In genomic region chr6:88105741-88106340, GRCh38 we compare ENCODE assay signal across 18 cellular contexts. TPM values are rescaled to one million over a fixed set of nuclear protein-coding genes. Genes with fewer than 3 reads are reported as not detected.
DNase-seq lines count a peak whose midpoint lies in the region; ATAC-seq, FAIRE-seq and TF ChIP-seq lines count a peak whose summit lies in the region.
"Had no signal": no experiment of that assay in that cellular context is flagged by ENCODE, and none has a peak within 500 bp of the region (broad histone marks: within the 10 kb centered on the region; RNA-seq: fewer than 3 reads in every experiment).

No MANE protein-coding gene starts in this region.

- no peaks in the 10 kb centered on the region for H3K36me3 ChIP-seq in K562 (ENCODE audit: control insufficient read depth, insufficient read depth, low read length)
- no peaks in the 10 kb centered on the region for H3K36me3 ChIP-seq in lower lobe of right lung
- H3K36me3 ChIP-seq: BE2C, MG63 had no signal

- H3K4me3 ChIP-seq in A549 = no peak overlapping the region
- H3K4me3 ChIP-seq in K562 = no peak overlapping the region
- H3K4me3 ChIP-seq in lower lobe of right lung = no peak overlapping the region
- H3K4me3 ChIP-seq: MG63 had no signal

- DNase-seq in A549 (ENCODE audit: low read depth in 1 of 2, low spot score in 1 of 2) (peak in 1 of 2 experiments; percentile 2), Daoy (ENCODE audit: low read depth) (peak; percentile 13), K562 (ENCODE audit: extremely low read depth in 1 of 4, low spot score in 3 of 4) (no peak), lower lobe of right lung (no peak), GDM1 (lab: John Stamatoyannopoulos, UW) (no peak), NCI-H1694 (lab: John Stamatoyannopoulos, UW) (no peak), NCI-H1436 treated with DMSO at 0.1 percent for 48 hours (lab: John Stamatoyannopoulos, UW) (no peak)
- DNase-seq: BE2C; CD4-positive, alpha-beta memory T cell; DND-41; MG63; NCI-H1092 treated with DMSO at 0.1 percent for 48 hours; NCI-H187 treated with DMSO at 0.1 percent for 48 hours; NCI-H345; NCI-H82; SIG-M5 had no signal

- POLR2A ChIA-PET in A549 (lab: Yijun Ruan, JAX) (no interaction called here), K562 (lab: Yijun Ruan, JAX) (no interaction called here)

- H3K27me3 ChIP-seq in K562 (ENCODE audit: control insufficient read depth in 2 of 2, insufficient read depth in 2 of 2, low read length in 2 of 2) (no peaks in the 10 kb centered on the region; a peak in 2 of 5 replicates), lower lobe of right lung (ENCODE audit: low read depth) (peaks cover 6% of the 10 kb centered on the region)
- H3K27me3 ChIP-seq: BE2C, MG63 had no signal

- H3K9me3 ChIP-seq in A549 (no peaks in the 10 kb centered on the region), K562 (replicated peaks; ENCODE audit: control insufficient read depth, insufficient read depth, low read depth, low read length) (no peaks in the 10 kb centered on the region), lower lobe of right lung (no peaks in the 10 kb centered on the region)
- H3K9me3 ChIP-seq: BE2C, MG63 had no signal

- CTCF ChIA-PET in A549 (lab: Yijun Ruan, JAX) = no interaction called here
- CTCF ChIA-PET in K562 (lab: Yijun Ruan, JAX; ENCODE audit: low intra/inter-chr PET ratio) = no interaction called here

- H3K27ac ChIP-seq in A549 (no peak overlapping the region), K562 (ENCODE audit: extremely low read depth, low read depth, low read length) (no peak overlapping the region), lower lobe of right lung (no peak overlapping the region)

- TF ChIP-seq EP300 in A549 (IDR thresholded peaks at IDR 0.05) (no peak), K562 (IDR thresholded peaks at IDR 0.05; ENCODE audit: low read length) (no peak)

- ATAC-seq in A549 (no peak), K562 (no peak), lower lobe of right lung (peak; percentile 55 to 83)

- H4K20me1 ChIP-seq in K562 (replicated peaks; ENCODE audit: control insufficient read depth, insufficient read depth, low read length) = no peaks in the 10 kb centered on the region

- 4% methylated on average over 7 of the region's 7 CpGs for WGBS in A549 (ENCODE audit: missing lambda C conversion rate)
- WGBS in K562 (ENCODE audit: insufficient coverage, low coverage, missing lambda C conversion rate) = 0% methylated on average over 7 of the region's 7 CpGs

- no peak for FAIRE-seq in A549 (lab: Jason Lieb, UNC)
- FAIRE-seq in K562 (lab: Jason Lieb, UNC) = no peak
- FAIRE-seq: H1, RCC 7860 had no signal

- no peaks in the 10 kb centered on the region for H3K9me1 ChIP-seq in K562 (ENCODE audit: control insufficient read depth, insufficient read depth, low read length)

- H3K4me1 ChIP-seq in A549 (no peaks in the 10 kb centered on the region), K562 (replicated peaks in 1 of 2; ENCODE audit: control insufficient read depth in 2 of 2, insufficient read depth in 2 of 2, low read length in 2 of 2) (no peaks in the 10 kb centered on the region), lower lobe of right lung (no peaks in the 10 kb centered on the region)
- H3K4me1 ChIP-seq: BE2C had no signal

- TF ChIP-seq RAD21 in A549 (conservative IDR thresholded peaks at IDR 0.05 in 1 of 2, IDR thresholded peaks at IDR 0.05 in 1 of 2) (no peak), K562 (CRISPR knock-in tag; conservative IDR thresholded peaks at IDR 0.05 in 1 of 2, IDR thresholded peaks at IDR 0.05 in 1 of 2) (no peak)

- no peak overlapping the region for H2AFZ ChIP-seq in K562 (ENCODE audit: low read depth, low read length)

- BruUV-seq in K562 (replicated peaks; lab: Mats Ljungman, UMichigan) = no TSS peak

- TF ChIP-seq POLR2A in A549 (IDR thresholded peaks at IDR 0.05; ENCODE audit: low read length) = no peak
- TF ChIP-seq POLR2A in K562 (conservative IDR thresholded peaks at IDR 0.05) = no peak

- intact Hi-C loops in K562 (cut with micrococcal nuclease) = no loop called here
- intact Hi-C loops in lower lobe of right lung (cut with DNase I) = no loop called here

- in situ Hi-C loops in K562 (cut with MboI) = no loop called here

- TF ChIP-seq CTCF in A549 (IDR thresholded peaks at IDR 0.05) (no peak), K562 (IDR thresholded peaks at IDR 0.05 in 2 of 3, conservative IDR thresholded peaks at IDR 0.05 in 1 of 3; ENCODE audit: insufficient read depth in 2 of 3, low read depth in 1 of 3, low read length in 3 of 3) (no peak), lower lobe of right lung (IDR thresholded peaks at IDR 0.05) (no peak)

- H3K79me2 ChIP-seq in K562 (ENCODE audit: control insufficient read depth, insufficient read depth, low read length) = no peaks in the 10 kb centered on the region

- H3K9ac ChIP-seq in K562 (ENCODE audit: insufficient read depth in 1 of 2, low read depth in 2 of 2, low read length in 2 of 2) = no peak overlapping the region

- H3K4me2 ChIP-seq in A549 (0 out of 3 replicates have a peak overlapping the region, but pooled peaks have one; percentile 1), K562 (ENCODE audit: insufficient read depth, low read length) (no peak overlapping the region)

TF ChIP-seq in A549, 52 proteins besides CTCF, POLR2A, EP300 and RAD21:
- TF ChIP-seq JUN (IDR thresholded peaks at IDR 0.05) (no peak), USF2 (IDR thresholded peaks at IDR 0.05) (no peak), FOSL2 (IDR thresholded peaks at IDR 0.05) (no peak), FOSL2 (CRISPR knock-in tag; IDR thresholded peaks at IDR 0.05) (0 out of 2 replicates have a peak, but pooled peaks have one; percentile 9)
TF ChIP-seq in A549: peak in this region for 1.

TF ChIP-seq in K562, 482 proteins besides CTCF, POLR2A, EP300 and RAD21:
- TF ChIP-seq HOMEZ (CRISPR knock-in tag; IDR thresholded peaks at IDR 0.05) (no peak), CLOCK (CRISPR knock-in tag; IDR thresholded peaks at IDR 0.05; ENCODE audit: borderline replicate concordance) (peak; percentile 56; the same call in 1 of the 2 replicates)
TF ChIP-seq in K562: peak in this region for 1.

RNA-seq across cellular contexts. Expression of gene SPACA1, which starts 58.2 kb away (rescaled TPM):
- not detected in 2 replicates for polyA plus RNA-seq in A549 (2011; rRNA removed)
- polyA plus RNA-seq in A549 (2012; cell fraction: cytosol; rRNA removed) = not detected in 2 replicates
- polyA plus RNA-seq in A549 (2012; cell fraction: nucleus; rRNA removed) = not detected in 2 replicates
- not detected in 3 replicates for polyA plus RNA-seq in A549 (2017; fragmentation: RNase III; extraction: RNeasy Plus Mini Kit Qiagen cat#74134 plus additional on column Dnase treatment)
- polyA minus RNA-seq in A549 (2011; rRNA and poly(A)+ RNA removed) = not detected in 2 replicates
- total RNA-seq in Daoy (2014; rRNA removed; shearing (Covaris generic)) = not detected in 2 replicates
- total RNA-seq in K562 (2011; cell fraction: chromatin; rRNA removed; ENCODE audit: low replicate concordance) = not detected in 2 replicates
- not detected in 2 replicates for total RNA-seq in K562 (2011; cell fraction: nucleolus; rRNA removed)
- not detected in 2 replicates for total RNA-seq in K562 (2011; cell fraction: nucleoplasm; rRNA removed)
- not detected in 2 replicates for total RNA-seq in K562 (2014; rRNA removed)
- total RNA-seq in K562 (2014; rRNA removed; fragmentation: Illumina TruSeq; extraction: Trizol) = not detected in 2 replicates
- total RNA-seq in K562 (2015; rRNA removed; fragmentation: Illumina TruSeq; extraction: Trizol) = not detected in 2 replicates
- total RNA-seq in K562 (2021) = not detected in 2 replicates
- not detected in 2 replicates for polyA plus RNA-seq in K562 (2011; rRNA removed)
- polyA plus RNA-seq in K562 (2011; cell fraction: cytosol; rRNA removed) = not detected in 2 replicates
- polyA plus RNA-seq in K562 (2011; cell fraction: nucleus; rRNA removed) = not detected in 2 replicates
- not detected in 2 replicates for polyA plus RNA-seq in K562 (2012)
- polyA plus RNA-seq in K562 (2014; fragmentation: Illumina TruSeq; extraction: Trizol) = not detected in 2 replicates
- not detected for polyA plus RNA-seq in K562 (2014; fragmentation: Nextera tagmentation; extraction: Ambion mirVana)
- not detected in 2 replicates for polyA plus RNA-seq in K562 (2014; rRNA removed)
- polyA minus RNA-seq in K562 (2011; rRNA and poly(A)+ RNA removed) = not detected in 2 replicates
- not detected in 2 replicates for polyA minus RNA-seq in K562 (2011; cell fraction: cytosol; rRNA and poly(A)+ RNA removed)
- polyA minus RNA-seq in K562 (2011; cell fraction: nucleus; rRNA and poly(A)+ RNA removed) = not detected in 2 replicates
- not detected for total RNA-seq in lower lobe of right lung
- total RNA-seq: CD4-positive, alpha-beta memory T cell; H1 had no signal
- polyA plus RNA-seq: CD4-positive, alpha-beta memory T cell; H1 had no signal

Comparison
In these comparisons a context has a peak if more than half of its experiments do, and no peak if none do; other contexts are left out.
1. ATAC-seq: peak in lower lobe of right lung (2 of 2); none in A549 (0 of 2) and K562 (single experiment).